In the genomic region with DNA sequence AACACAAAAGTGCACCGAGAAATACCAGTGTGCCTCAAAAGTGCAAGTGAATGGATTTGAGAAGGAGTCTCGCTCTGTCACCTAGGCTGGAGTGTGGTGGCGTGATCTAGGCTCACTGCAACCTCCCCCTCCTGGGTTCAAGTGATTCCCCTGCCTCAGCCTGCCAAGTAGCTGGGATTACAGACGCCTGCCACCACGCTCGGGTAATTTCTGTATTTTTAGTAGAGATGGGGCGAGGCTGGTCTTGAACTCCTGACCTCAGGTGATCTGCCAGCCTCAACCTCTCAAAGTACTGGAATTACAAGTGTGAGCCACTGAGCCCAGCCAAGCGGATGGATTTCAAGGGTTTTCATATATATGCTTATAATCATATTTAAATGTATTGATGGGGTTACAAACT, we compare ENCODE assay signal across 1 cellular context.
TF ChIP-seq lines count a peak whose summit lies in the region.

No MANE protein-coding gene starts in this region.

TF ChIP-seq in GM23338, 12 proteins besides CTCF, POLR2A, EP300 and RAD21:
- no peak for TF ChIP-seq NANOG (IDR thresholded peaks at IDR 0.05; ENCODE audit: borderline replicate concordance)
- no peak for TF ChIP-seq JUNB (IDR thresholded peaks at IDR 0.05; ENCODE audit: unreplicated experiment)
- TF ChIP-seq POLR2AphosphoS5 (IDR thresholded peaks at IDR 0.05; ENCODE audit: low read depth): no peak
- no peak for TF ChIP-seq EZH2phosphoT487 (IDR thresholded peaks at IDR 0.05; ENCODE audit: unreplicated experiment)
- no peak for TF ChIP-seq CREB1 (CRISPR knock-in tag; IDR thresholded peaks at IDR 0.05; ENCODE audit: low read depth)
- no peak for TF ChIP-seq STAT1 (IDR thresholded peaks at IDR 0.05; ENCODE audit: unreplicated experiment)
- no peak for TF ChIP-seq EZH2 (IDR thresholded peaks at IDR 0.05; ENCODE audit: low read depth, unreplicated experiment)
- no peak for TF ChIP-seq ZNF331 (CRISPR knock-in tag; IDR thresholded peaks at IDR 0.05; ENCODE audit: low read depth)
- TF ChIP-seq, protein P1, sequence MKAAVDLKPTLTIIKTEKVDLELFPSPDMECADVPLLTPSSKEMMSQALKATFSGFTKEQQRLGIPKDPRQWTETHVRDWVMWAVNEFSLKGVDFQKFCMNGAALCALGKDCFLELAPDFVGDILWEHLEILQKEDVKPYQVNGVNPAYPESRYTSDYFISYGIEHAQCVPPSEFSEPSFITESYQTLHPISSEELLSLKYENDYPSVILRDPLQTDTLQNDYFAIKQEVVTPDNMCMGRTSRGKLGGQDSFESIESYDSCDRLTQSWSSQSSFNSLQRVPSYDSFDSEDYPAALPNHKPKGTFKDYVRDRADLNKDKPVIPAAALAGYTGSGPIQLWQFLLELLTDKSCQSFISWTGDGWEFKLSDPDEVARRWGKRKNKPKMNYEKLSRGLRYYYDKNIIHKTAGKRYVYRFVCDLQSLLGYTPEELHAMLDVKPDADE (IDR thresholded peaks at IDR 0.05): no peak
- no peak for TF ChIP-seq ZNF114 (CRISPR knock-in tag; IDR thresholded peaks at IDR 0.05)
